ENCODE assay signal across 26 cellular contexts in genomic region chr2:203149194-203149593, GRCh38.
"Had no signal": no experiment of that assay in that cellular context is flagged by ENCODE, and none has a peak within 500 bp of the region (broad histone marks: within the 10 kb centered on the region; RNA-seq: fewer than 3 reads in every experiment).

No MANE protein-coding gene starts in this region.

- H3K9ac ChIP-seq: neural progenitor cell, parathyroid adenoma had no signal

- H3K4me2 ChIP-seq: neural progenitor cell had no signal

- FAIRE-seq: urothelium cell line had no signal

- H2AFZ ChIP-seq: neural progenitor cell, parathyroid adenoma had no signal

- H3K9me3 ChIP-seq: ovary, psoas muscle, stomach, thoracic aorta, thyroid gland, tibial nerve, upper lobe of left lung, vagina had no signal

- H3K79me2 ChIP-seq: parathyroid adenoma had no signal

- DNase-seq: naive thymus-derived CD4-positive, alpha-beta T cell; natural killer cell; occipital lobe; ovary; posterior cingulate gyrus; psoas muscle; right cardiac atrium; stimulated activated CD4-positive, alpha-beta T cell treated with anti-CD3 and anti-CD28 coated beads, Interleukin-15, amount 100 ng/mL, for 24 hours; stimulated activated CD4-positive, alpha-beta T cell treated with anti-CD3 and anti-CD28 coated beads, Interleukin-2, amount 100 ng/mL, for 24 hours; stimulated activated CD4-positive, alpha-beta T cell treated with anti-CD3 and anti-CD28 coated beads, Interleukin-2, amount 100 ng/mL, for 48 hours; stimulated activated CD4-positive, alpha-beta T cell treated with anti-CD3 and anti-CD28 coated beads, Interleukin-4, amount 100 ng/mL, for 24 hours; stimulated activated naive B cell treated with anti-CD40 and anti-IgM and Interleukin-4, amounts not matched to agents 10 μg/mL and 1 μg/mL and 100 μg/mL, for 72 hours; stimulated activated naive CD4-positive, alpha-beta T cell treated with Interleukin-2 at 50 U/mL for 16 hours; stomach; thyroid gland; trophoblast cell; upper lobe of left lung had no signal

- H3K36me3 ChIP-seq: neural progenitor cell, ovary had no signal

- H3K4me3 ChIP-seq: neural progenitor cell, ovary, psoas muscle, skin epidermis, stomach, thoracic aorta, thyroid gland, tibial nerve, upper lobe of left lung, vagina had no signal

- H3K27ac ChIP-seq: neural progenitor cell, ovary, parathyroid adenoma, psoas muscle, skin epidermis, stomach, thoracic aorta, thyroid gland, tibial nerve, upper lobe of left lung, vagina had no signal

- H3K27me3 ChIP-seq: neural progenitor cell, ovary, stomach, thyroid gland, tibial nerve, upper lobe of left lung, vagina had no signal

- H3K4me1 ChIP-seq: neural progenitor cell, parathyroid adenoma, psoas muscle, thyroid gland, tibial nerve, upper lobe of left lung, vagina had no signal

- ATAC-seq: naive thymus-derived CD4-positive, alpha-beta T cell; natural killer cell; psoas muscle; right cardiac atrium; sciatic nerve; stimulated activated effector memory CD8-positive, alpha-beta T cell treated with anti-CD3 and anti-CD28 coated beads, Interleukin-12 subunit alpha, Interleukin-12 subunit beta, amount 100 ng/mL, for 72 hours; stimulated activated naive B cell treated with anti-CD40 and anti-IgM and Interleukin-4, amounts not matched to agents 10 μg/mL and 1 μg/mL and 100 μg/mL, for 72 hours had no signal
